In the genomic region with DNA sequence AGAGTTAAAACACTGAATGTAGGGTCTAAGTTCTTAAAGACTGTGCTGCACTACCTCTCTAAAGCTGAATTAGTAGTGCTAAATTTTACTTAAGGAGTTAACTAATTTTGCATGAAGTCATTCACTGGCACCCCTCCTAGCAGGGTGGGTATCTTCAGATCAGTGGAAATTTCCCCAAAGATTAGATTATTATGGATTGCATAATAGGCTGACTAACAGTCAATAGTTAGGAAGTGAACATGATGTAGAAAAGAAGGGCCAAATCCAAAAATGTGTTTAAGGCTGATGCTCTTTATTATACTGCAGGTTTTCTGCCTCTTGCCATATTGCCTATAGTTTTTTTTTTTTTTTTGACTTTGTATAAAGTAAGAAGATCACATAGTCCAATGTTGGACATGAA, we compare ENCODE assay signal across 18 cellular contexts. TPM values are rescaled to one million over a fixed set of nuclear protein-coding genes. Genes with fewer than 3 reads are reported as not detected.
A peak's percentile ranks its signal among the peaks of the same experiment; 100 is the strongest.
DNase-seq lines count a peak whose midpoint lies in the region; ATAC-seq, FAIRE-seq and TF ChIP-seq lines count a peak whose summit lies in the region.
"Had no signal": no experiment of that assay in that cellular context is flagged by ENCODE, and none has a peak within 500 bp of the region (broad histone marks: within the 10 kb centered on the region; RNA-seq: fewer than 3 reads in every experiment).

No MANE protein-coding gene starts in this region.

- peaks cover 48 to 66% of the 10 kb centered on the region in 2 donors for H3K4me1 Mint-ChIP-seq in natural killer cell treated with Interleukin-12 subunit alpha and Interleukin-12 subunit beta and Interleukin-15 and Interleukin-18, amount 100 ng/mL, for 72 hours (ENCODE audit: low read depth in 2 of 2)
- H3K4me1 Mint-ChIP-seq in activated naive CD4-positive, alpha-beta T cell treated with anti-CD3 and anti-CD28 coated beads for 36 hours (ENCODE audit: low read depth), result peaks cover 65% of the 10 kb centered on the region

- TF ChIP-seq POLR2A in A549 (IDR thresholded peaks at IDR 0.05; ENCODE audit: low read length) (no peak), breast epithelium (IDR thresholded peaks at IDR 0.05) (no peak)

- H3K9me3 ChIP-seq in A549 (no peaks in the 10 kb centered on the region), breast epithelium (no peaks in the 10 kb centered on the region)
- H3K9me3 ChIP-seq: Peyer's patch, upper lobe of right lung had no signal

- no peaks in the 10 kb centered on the region for H3K9me3 Mint-ChIP-seq in natural killer cell treated with Interleukin-12 subunit alpha and Interleukin-12 subunit beta and Interleukin-15 and Interleukin-18, amount 100 ng/mL, for 72 hours
- H3K9me3 Mint-ChIP-seq in activated naive CD4-positive, alpha-beta T cell treated with anti-CD3 and anti-CD28 coated beads for 36 hours, result no peaks in the 10 kb centered on the region
- H3K9me3 Mint-ChIP-seq: activated CD4-positive, alpha-beta memory T cell treated with anti-CD3 and anti-CD28 coated beads for 36 hours had no signal

- TF ChIP-seq RAD21 in A549 (conservative IDR thresholded peaks at IDR 0.05 in 1 of 2, IDR thresholded peaks at IDR 0.05 in 1 of 2), result no peak

- no peak for TF ChIP-seq EP300 in A549 (IDR thresholded peaks at IDR 0.05)

- H3K27me3 Mint-ChIP-seq in natural killer cell treated with Interleukin-12 subunit alpha and Interleukin-12 subunit beta and Interleukin-15 and Interleukin-18, amount 100 ng/mL, for 72 hours, result no peaks in the 10 kb centered on the region
- H3K27me3 Mint-ChIP-seq in activated naive CD4-positive, alpha-beta T cell treated with anti-CD3 and anti-CD28 coated beads for 36 hours (ENCODE audit: low read depth), result no peaks in the 10 kb centered on the region
- H3K27me3 Mint-ChIP-seq: activated CD4-positive, alpha-beta memory T cell treated with anti-CD3 and anti-CD28 coated beads for 36 hours had no signal

- no peak overlapping the region for H3K27ac ChIP-seq in A549
- peak overlapping the region; percentile 1 to 41 for H3K27ac ChIP-seq in breast epithelium
- H3K27ac ChIP-seq: HL-60, Peyer's patch, upper lobe of right lung had no signal

- no peaks in the 10 kb centered on the region for H3K27me3 ChIP-seq in breast epithelium
- H3K27me3 ChIP-seq: Peyer's patch, upper lobe of right lung had no signal

- H3K4me3 Mint-ChIP-seq in natural killer cell treated with Interleukin-12 subunit alpha and Interleukin-12 subunit beta and Interleukin-15 and Interleukin-18, amount 100 ng/mL, for 72 hours, result no peak overlapping the region
- no peak overlapping the region for H3K4me3 Mint-ChIP-seq in activated naive CD4-positive, alpha-beta T cell treated with anti-CD3 and anti-CD28 coated beads for 36 hours
- H3K4me3 Mint-ChIP-seq: activated CD4-positive, alpha-beta memory T cell treated with anti-CD3 and anti-CD28 coated beads for 36 hours had no signal

- H3K4me3 ChIP-seq in A549 (no peak overlapping the region), breast epithelium (peak overlapping the region in 2 of 3 donors; percentile 18 to 44)
- H3K4me3 ChIP-seq: Peyer's patch, upper lobe of right lung had no signal

- CTCF ChIA-PET in A549 (lab: Yijun Ruan, JAX), result interaction anchor here (1.3 kb wide), 1 partner anchor 174 kb away, joined by 3 read pairs; no protein-coding TSS in a partner anchor
- CTCF ChIA-PET in activated naive CD4-positive, alpha-beta T cell treated with anti-CD3 and anti-CD28 coated beads for 36 hours (lab: Charles Lee), result no interaction called here

- no peaks in the 10 kb centered on the region for H3K36me3 ChIP-seq in breast epithelium
- H3K36me3 ChIP-seq: Peyer's patch, upper lobe of right lung had no signal

- peak overlapping the region; percentile 17; the same call in 2 of the 3 replicates for H3K4me2 ChIP-seq in A549

- TF ChIP-seq CTCF in A549 (IDR thresholded peaks at IDR 0.05) (no peak), breast epithelium (IDR thresholded peaks at IDR 0.05) (no peak)

- FAIRE-seq in A549 (lab: Jason Lieb, UNC), result no peak
- FAIRE-seq: GM12892 had no signal

- intact Hi-C loops in breast epithelium (cut with DNase I; ENCODE audit: low total_unique reads), result no loop called here
- intact Hi-C loops in activated naive CD4-positive, alpha-beta T cell treated with anti-CD3 and anti-CD28 coated beads for 36 hours (cut with micrococcal nuclease), result loop anchor here (1.0 kb wide), 1 partner anchor 25 kb away; no protein-coding TSS in a partner anchor

- ATAC-seq in A549, result no peak
- ATAC-seq in HG03457 (IDR thresholded peaks at IDR 0.05; ENCODE audit: unreplicated experiment), result no peak
- no peak for ATAC-seq in GM18511 (IDR thresholded peaks at IDR 0.05; ENCODE audit: unreplicated experiment)
- ATAC-seq in natural killer cell treated with Interleukin-12 subunit alpha and Interleukin-12 subunit beta and Interleukin-15 and Interleukin-18, amount 100 ng/mL, for 72 hours, result no peak
- ATAC-seq: esophagus mucosa, upper lobe of right lung had no signal

- H3K4me1 ChIP-seq in A549 (peaks cover 35% of the 10 kb centered on the region), breast epithelium (peaks cover 0 to 6% of the 10 kb centered on the region in 2 donors)

- H3K36me3 Mint-ChIP-seq in natural killer cell treated with Interleukin-12 subunit alpha and Interleukin-12 subunit beta and Interleukin-15 and Interleukin-18, amount 100 ng/mL, for 72 hours, result peaks cover 22% of the 10 kb centered on the region
- H3K36me3 Mint-ChIP-seq in activated naive CD4-positive, alpha-beta T cell treated with anti-CD3 and anti-CD28 coated beads for 36 hours (ENCODE audit: low read depth), result peaks cover 17% of the 10 kb centered on the region

- POLR2A ChIA-PET in A549 (lab: Yijun Ruan, JAX), result no interaction called here

- H3K27ac Mint-ChIP-seq in natural killer cell treated with Interleukin-12 subunit alpha and Interleukin-12 subunit beta and Interleukin-15 and Interleukin-18, amount 100 ng/mL, for 72 hours, result no peak overlapping the region
- no peak overlapping the region for H3K27ac Mint-ChIP-seq in activated naive CD4-positive, alpha-beta T cell treated with anti-CD3 and anti-CD28 coated beads for 36 hours
- H3K27ac Mint-ChIP-seq: activated CD4-positive, alpha-beta memory T cell treated with anti-CD3 and anti-CD28 coated beads for 36 hours had no signal

- DNase-seq in A549 (ENCODE audit: low read depth in 1 of 2, low spot score in 1 of 2) (no peak), GM04504 (ENCODE audit: low read depth) (peak; percentile 10), breast epithelium (ENCODE audit: low spot score in 2 of 2) (no peak), iris pigment epithelial cell (ENCODE audit: low read depth) (peak; percentile 64)
- no peak for DNase-seq in natural killer cell treated with Interleukin-12 subunit alpha and Interleukin-12 subunit beta and Interleukin-15 and Interleukin-18, amount 100 ng/mL, for 72 hours (ENCODE audit: low spot score)
- DNase-seq in activated naive CD4-positive, alpha-beta T cell treated with anti-CD3 and anti-CD28 coated beads for 36 hours, result no peak
- DNase-seq: activated CD4-positive, alpha-beta memory T cell treated with anti-CD3 and anti-CD28 coated beads for 36 hours; central memory CD4-positive, alpha-beta T cell; NCI-H1092; NCI-H446; Peyer's patch; posterior cingulate gyrus; upper lobe of right lung had no signal

TF ChIP-seq in A549, 52 proteins besides CTCF, POLR2A, EP300 and RAD21:
- TF ChIP-seq MYC (IDR thresholded peaks at IDR 0.05; ENCODE audit: borderline replicate concordance, low read length) (no peak), KDM5A (IDR thresholded peaks at IDR 0.05) (no peak), CEBPB (IDR thresholded peaks at IDR 0.05) (peak; percentile 55 to 60; a peak in 2 of 4 replicates)

RNA-seq across cellular contexts. Expression of a gene that starts 5.2 kb away (rescaled TPM):
- polyA plus RNA-seq in A549 (2011; rRNA removed) (148 and 160 TPM in 2 replicates), A549 (2017; fragmentation: RNase III; extraction: RNeasy Plus Mini Kit Qiagen cat#74134 plus additional on column Dnase treatment) (74.2 to 81.1 TPM (median 75.6 TPM) in 3 replicates)
- 26.5 and 30.7 TPM in 2 replicates for polyA plus RNA-seq in A549 (2012; cell fraction: cytosol; rRNA removed)
- 33.6 and 51.8 TPM in 2 replicates for polyA plus RNA-seq in A549 (2012; cell fraction: nucleus; rRNA removed)
- 151 and 184 TPM in 2 replicates for polyA minus RNA-seq in A549 (2011; rRNA and poly(A)+ RNA removed)
- 100 to 1,000 TPM; 203 to 290 (median 266) TPM for total RNA-seq in breast epithelium
- 100 to 1,000 TPM; 104 to 135 TPM for total RNA-seq in natural killer cell treated with Interleukin-12 subunit alpha and Interleukin-12 subunit beta and Interleukin-15 and Interleukin-18, amount 100 ng/mL, for 72 hours
- 10 to 100 TPM; 79.8 to 84.0 TPM for total RNA-seq in activated naive CD4-positive, alpha-beta T cell treated with anti-CD3 and anti-CD28 coated beads for 36 hours

Comparison
In these comparisons a context has a peak if more than half of its experiments do, and no peak if none do; other contexts are left out.
1. DNase-seq: peak in GM04504 (single experiment) and iris pigment epithelial cell (single experiment); none in A549 (0 of 2), breast epithelium (0 of 2), natural killer cell treated with Interleukin-12 subunit alpha and Interleukin-12 subunit beta and Interleukin-15 and Interleukin-18, amount 100 ng/mL, for 72 hours (single experiment) and activated naive CD4-positive, alpha-beta T cell treated with anti-CD3 and anti-CD28 coated beads for 36 hours (single experiment).
2. H3K27ac ChIP-seq: peak in breast epithelium (2 of 2); none in A549 (0 of 2).